In genomic region chr3:197237897-197238296, GRCh38 we compare ENCODE assay signal across 26 cellular contexts.
DNase-seq lines count a peak whose midpoint lies in the region; ATAC-seq, FAIRE-seq and TF ChIP-seq lines count a peak whose summit lies in the region.
"Had no signal": no experiment of that assay in that cellular context is flagged by ENCODE, and none has a peak within 500 bp of the region (broad histone marks: within the 10 kb centered on the region; RNA-seq: fewer than 3 reads in every experiment).

No MANE protein-coding gene starts in this region.

- intact Hi-C loops in GM12878 (cut with micrococcal nuclease; ENCODE audit: unreplicated experiment) = no loop called here
- intact Hi-C loops in left colon (cut with DNase I, micrococcal nuclease) = no loop called here

- CTCF ChIA-PET in GM12878 (lab: Yijun Ruan, JAX) = interaction anchor here (1.2 to 9.1 kb wide), 4 partner anchors 14 to 264 kb away, joined by 3 to 70 read pairs (median 12); no protein-coding TSS in a partner anchor

- in situ Hi-C loops in GM12878 (cut with MboI) = no loop called here

- H3K27ac Mint-ChIP-seq in stimulated activated memory B cell treated with anti-CD40 and anti-IgM and Interleukin-4, amounts not matched to agents 10 μg/mL and 1 μg/mL and 100 μg/mL, for 72 hours = peak overlapping the region; percentile 31
- H3K27ac Mint-ChIP-seq: CD4-positive, CD25-positive, alpha-beta regulatory T cell had no signal

- H3K9ac ChIP-seq in GM12878 (ENCODE audit: control insufficient read depth, insufficient read depth, low read length) = no peak overlapping the region
- H3K9ac ChIP-seq: BLaER1, GM23248 had no signal

- no peak for TF ChIP-seq RAD21 in GM12878 (IDR thresholded peaks at IDR 0.05; ENCODE audit: insufficient read depth, low read depth, low read length)

- TF ChIP-seq POLR2A in H54 (IDR thresholded peaks at IDR 0.05; ENCODE audit: low read depth, low read length) (no peak), GM12878 (IDR thresholded peaks at IDR 0.05; ENCODE audit: low read depth, low read length) (no peak)

- RAD21 ChIA-PET in GM12878 (lab: Charles Lee; ENCODE audit: unreplicated experiment) = interaction anchor here (1.5 kb wide), 1 partner anchor 15 kb away, joined by 4 read pairs; no protein-coding TSS in a partner anchor

- TF ChIP-seq CTCF in GM12878 (IDR thresholded peaks at IDR 0.05 in 2 of 3, conservative IDR thresholded peaks at IDR 0.05 in 1 of 3; ENCODE audit: control insufficient read depth in 2 of 3, extremely low read depth in 1 of 3, insufficient read depth in 1 of 3, low read depth in 3 of 3, low read length in 3 of 3) (no peak), right atrium auricular region (IDR thresholded peaks at IDR 0.05) (no peak)

- no peaks in the 10 kb centered on the region for H3K27me3 ChIP-seq in GM12878 (replicated peaks in 1 of 2; ENCODE audit: control insufficient read depth in 2 of 2, insufficient read depth in 2 of 2, low read length in 1 of 2)
- H3K27me3 ChIP-seq in right atrium auricular region = no peaks in the 10 kb centered on the region
- H3K27me3 ChIP-seq: BLaER1, SJCRH30 had no signal

- H3K79me2 ChIP-seq in GM12878 (ENCODE audit: control insufficient read depth, insufficient read depth, low read length) = peaks cover 78% of the 10 kb centered on the region

- H3K36me3 ChIP-seq in GM12878 (ENCODE audit: control insufficient read depth in 2 of 2, insufficient read depth in 2 of 2, low read length in 1 of 2) (peaks cover 3 to 16% of the 10 kb centered on the region in 2 experiments), right atrium auricular region (no peaks in the 10 kb centered on the region)

- FAIRE-seq in H54 (lab: Jason Lieb, UNC) (peak; percentile 88), GM12878 (lab: Jason Lieb, UNC) (no peak)
- FAIRE-seq: A204.1 had no signal

- H3K9me3 ChIP-seq in GM12878 (replicated peaks; ENCODE audit: control insufficient read depth, insufficient read depth, low read length) = peaks cover 22% of the 10 kb centered on the region
- H3K9me3 ChIP-seq in right atrium auricular region = peaks cover 4 to 33% of the 10 kb centered on the region in 2 donors

- no peak for TF ChIP-seq EP300 in GM12878 (IDR thresholded peaks at IDR 0.05; ENCODE audit: borderline replicate concordance in 1 of 2, control insufficient read depth in 1 of 2, low read depth in 2 of 2, low read length in 2 of 2)

- H3K27ac ChIP-seq in GM12878 (ENCODE audit: control insufficient read depth, insufficient read depth) (no peak overlapping the region), right atrium auricular region (no peak overlapping the region)
- H3K27ac ChIP-seq: BLaER1, GM23248, PC-9, SJCRH30 had no signal

- no peak overlapping the region for H2AFZ ChIP-seq in GM12878 (ENCODE audit: control insufficient read depth, low read depth, low read length)
- H2AFZ ChIP-seq: GM23248, PC-9 had no signal

- POLR2A ChIA-PET in GM12878 (lab: Charles Lee) = interaction anchor here (1.1 kb wide), 1 partner anchor 11 kb away, joined by 3 read pairs; no protein-coding TSS in a partner anchor

- WGBS in GM12878 (ENCODE audit: insufficient coverage, insufficient replicate concordance, low lambda C conversion rate, missing lambda C conversion rate) = 97% methylated on average over 4 of the region's 4 CpGs

- no peak overlapping the region for H3K4me3 Mint-ChIP-seq in stimulated activated memory B cell treated with anti-CD40 and anti-IgM and Interleukin-4, amounts not matched to agents 10 μg/mL and 1 μg/mL and 100 μg/mL, for 72 hours
- H3K4me3 Mint-ChIP-seq: CD4-positive, CD25-positive, alpha-beta regulatory T cell had no signal

- H3K27me3 Mint-ChIP-seq in stimulated activated memory B cell treated with anti-CD40 and anti-IgM and Interleukin-4, amounts not matched to agents 10 μg/mL and 1 μg/mL and 100 μg/mL, for 72 hours = no peaks in the 10 kb centered on the region
- H3K27me3 Mint-ChIP-seq: CD4-positive, CD25-positive, alpha-beta regulatory T cell had no signal

- no TSS peak for BruUV-seq in GM12878 (replicated peaks; lab: Mats Ljungman, UMichigan)

- H4K20me1 ChIP-seq in GM12878 (ENCODE audit: control insufficient read depth, insufficient read depth) = peaks cover 8% of the 10 kb centered on the region; the same call in 1 of the 2 replicates

- H3K4me2 ChIP-seq in GM12878 (ENCODE audit: control insufficient read depth, insufficient read depth) = peak overlapping the region; percentile 40
- H3K4me2 ChIP-seq: BLaER1, PC-9 had no signal

- H3K36me3 Mint-ChIP-seq in stimulated activated memory B cell treated with anti-CD40 and anti-IgM and Interleukin-4, amounts not matched to agents 10 μg/mL and 1 μg/mL and 100 μg/mL, for 72 hours = peaks cover 63% of the 10 kb centered on the region

- no peak for DNase-seq in H54 (ENCODE audit: insufficient read length, low spot score)
- no peak for DNase-seq in GM12878 (ENCODE audit: low read depth, low spot score)
- no peak for DNase-seq in left colon
- no peak for DNase-seq in stimulated activated naive CD4-positive, alpha-beta T cell treated with Interleukin-2 at 50 U/mL for 16 hours (lab: John Stamatoyannopoulos, UW)
- no peak for DNase-seq in right atrium auricular region (ENCODE audit: low spot score)
- DNase-seq: CD4-positive, CD25-positive, alpha-beta regulatory T cell; DMS153; DND-41; GM23248; HCEC 1CT; Kasumi-1; NCI-H1092 treated with DMSO at 0.1 percent for 48 hours; NCI-H1436; NCI-H187; NCI-H2081 treated with DMSO at 0.1 percent for 48 hours; NCI-H2171 treated with DMSO at 0.1 percent for 48 hours; NCI-H345; NCI-H510A treated with DMSO at 0.1 percent for 48 hours; PC-9; SJCRH30 had no signal

- H3K9me3 Mint-ChIP-seq in stimulated activated memory B cell treated with anti-CD40 and anti-IgM and Interleukin-4, amounts not matched to agents 10 μg/mL and 1 μg/mL and 100 μg/mL, for 72 hours = peaks cover 8% of the 10 kb centered on the region

- SMC1A ChIA-PET in GM12878 (lab: Charles Lee; ENCODE audit: uncharacterized antibody, unreplicated experiment) = interaction anchor here (1.1 to 8.3 kb wide), 4 partner anchors 11 to 19 kb away, joined by 3 to 63 read pairs (median 16); no protein-coding TSS in a partner anchor

- H3K4me1 ChIP-seq in GM12878 (ENCODE audit: control insufficient read depth, insufficient read depth, low read length) (peaks cover 24% of the 10 kb centered on the region), right atrium auricular region (no peaks in the 10 kb centered on the region)
- H3K4me1 ChIP-seq: BLaER1, SJCRH30 had no signal

- no peak for ATAC-seq in GM12878
- ATAC-seq in left colon = peak; percentile 82
- no peak for ATAC-seq in stimulated activated memory B cell treated with anti-CD40 and anti-IgM and Interleukin-4, amounts not matched to agents 10 μg/mL and 1 μg/mL and 100 μg/mL, for 72 hours
- no peak for ATAC-seq in HG03139 (IDR thresholded peaks at IDR 0.05; ENCODE audit: unreplicated experiment)
- ATAC-seq: Right ventricle myocardium inferior, SK-N-SH treated with all-trans-retinoic acid at 6 μM for 48 hours had no signal

- H3K4me3 ChIP-seq in GM12878 (0 out of 2 replicates have a peak overlapping the region, but pooled peaks have one; percentile 35), right atrium auricular region (no peak overlapping the region)
- H3K4me3 ChIP-seq: BLaER1, GM23248, PC-9, SJCRH30 had no signal

- peaks cover 65% of the 10 kb centered on the region for H3K4me1 Mint-ChIP-seq in stimulated activated memory B cell treated with anti-CD40 and anti-IgM and Interleukin-4, amounts not matched to agents 10 μg/mL and 1 μg/mL and 100 μg/mL, for 72 hours

TF ChIP-seq in GM12878, 131 proteins besides CTCF, POLR2A, EP300 and RAD21:
- TF ChIP-seq CREM (IDR thresholded peaks at IDR 0.05; ENCODE audit: low read depth) (no peak), HDGF (IDR thresholded peaks at IDR 0.05) (no peak), CHD1 (IDR thresholded peaks at IDR 0.05; ENCODE audit: low read depth, low read length) (no peak), MTA2 (IDR thresholded peaks at IDR 0.05; ENCODE audit: low read depth) (no peak), ZBTB4 (CRISPR knock-in tag; IDR thresholded peaks at IDR 0.05) (no peak)
